ENCODE assay signal across 19 cellular contexts in genomic region chr1:1035291-1035931, GRCh38. TPM values are rescaled to one million over a fixed set of nuclear protein-coding genes. Genes with fewer than 3 reads are reported as not detected.
"Had no signal": no experiment of that assay in that cellular context is flagged by ENCODE, and none has a peak within 500 bp of the region (broad histone marks: within the 10 kb centered on the region; RNA-seq: fewer than 3 reads in every experiment).

No MANE protein-coding gene starts in this region.

- H3K36me3 ChIP-seq: left lung, thoracic aorta, upper lobe of right lung had no signal

- DNase-seq: activated CD4-positive, alpha-beta T cell treated with anti-CD3 and anti-CD28 coated beads for 4 hours; activated CD8-positive, alpha-beta T cell treated with anti-CD3 and anti-CD28 coated beads for 36 hours; activated gamma-delta T cell treated with Interleukin-2 at 50 U/mL for 16 hours; activated T-cell treated with anti-CD3 and anti-CD28 coated beads, Interleukin-2, amount 50 U/mL, for 48 hours; kidney; left lung; mucosa of descending colon; naive thymus-derived CD4-positive, alpha-beta T cell; occipital lobe; small intestine; T-helper 2 cell; upper lobe of right lung had no signal

- H3K9me3 ChIP-seq: esophagus muscularis mucosa, left lung, mucosa of descending colon, thoracic aorta, upper lobe of right lung had no signal

- ATAC-seq: activated CD8-positive, alpha-beta T cell treated with anti-CD3 and anti-CD28 coated beads for 36 hours; left lung; mucosa of descending colon; naive thymus-derived CD4-positive, alpha-beta T cell; upper lobe of right lung; WTC11 had no signal

- H3K27ac ChIP-seq: esophagus muscularis mucosa, left lung, thoracic aorta, upper lobe of right lung had no signal

- FAIRE-seq: astrocyte, colon, kidney, small intestine had no signal

- H3K4me3 ChIP-seq: esophagus muscularis mucosa, left lung, mucosa of descending colon, thoracic aorta, upper lobe of right lung had no signal

- H3K27ac Mint-ChIP-seq: activated CD8-positive, alpha-beta T cell treated with anti-CD3 and anti-CD28 coated beads for 36 hours; naive thymus-derived CD4-positive, alpha-beta T cell; WTC11 had no signal

- H3K9me3 Mint-ChIP-seq: activated CD8-positive, alpha-beta T cell treated with anti-CD3 and anti-CD28 coated beads for 36 hours; naive thymus-derived CD4-positive, alpha-beta T cell; WTC11 had no signal

RNA-seq across cellular contexts. Expression of gene RNF223, which starts 38.7 kb away (rescaled TPM):
- total RNA-seq: activated CD8-positive, alpha-beta T cell treated with anti-CD3 and anti-CD28 coated beads for 36 hours; cardiac septum; esophagus muscularis mucosa; occipital lobe; posterior vena cava; WTC11 had no signal
- polyA plus RNA-seq: naive thymus-derived CD4-positive, alpha-beta T cell had no signal

RNA-seq across cellular contexts. Expression of gene PERM1, which starts 53.5 kb away (rescaled TPM):
- total RNA-seq: activated CD8-positive, alpha-beta T cell treated with anti-CD3 and anti-CD28 coated beads for 36 hours; left lung; naive thymus-derived CD4-positive, alpha-beta T cell; WTC11 had no signal
- polyA plus RNA-seq: naive thymus-derived CD4-positive, alpha-beta T cell had no signal
